In the genomic region with DNA sequence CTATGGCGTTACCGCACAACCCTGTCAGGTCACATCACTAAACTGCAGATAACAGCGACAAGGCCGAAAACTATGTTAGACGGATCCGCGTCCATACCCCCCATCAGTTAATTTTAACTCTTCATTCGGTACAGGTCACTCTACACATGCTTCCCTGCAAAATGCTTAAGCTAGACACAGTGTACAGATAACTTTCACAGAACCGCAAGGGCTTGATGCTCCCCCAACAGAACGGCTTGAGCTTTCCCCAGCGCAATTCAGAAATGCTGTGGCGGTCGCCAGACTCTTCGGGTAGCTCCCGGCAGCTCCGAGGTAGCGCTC, we compare ENCODE assay signal across 8 cellular contexts. TPM values are rescaled to one million over a fixed set of nuclear protein-coding genes. Genes with fewer than 3 reads are reported as not detected.
DNase-seq lines count a peak whose midpoint lies in the region; ATAC-seq and TF ChIP-seq lines count a peak whose summit lies in the region.

No MANE protein-coding gene starts in this region.

- H3K27ac Mint-ChIP-seq in chondrocyte (ENCODE audit: unreplicated experiment), result peak overlapping the region; percentile 58

- no peaks in the 10 kb centered on the region for H3K4me1 ChIP-seq in mucosa of stomach (ENCODE audit: control insufficient read depth, insufficient read depth, low read length)

- no peak for DNase-seq in GM12865 (ENCODE audit: low read depth)
- no peak for DNase-seq in chondrocyte (ENCODE audit: low spot score)
- DNase-seq in foreskin melanocyte, result no peak
- DNase-seq in putamen (ENCODE audit: low spot score), result no peak
- no peak for DNase-seq in DMS79 (lab: John Stamatoyannopoulos, UW)

- no peaks in the 10 kb centered on the region for H3K9me3 Mint-ChIP-seq in chondrocyte (ENCODE audit: low read depth)

- peak; percentile 29 for ATAC-seq in GM21737 (IDR thresholded peaks at IDR 0.05; ENCODE audit: unreplicated experiment)

- H3K27me3 Mint-ChIP-seq in chondrocyte (ENCODE audit: low read depth), result no peaks in the 10 kb centered on the region

- peaks cover 1% of the 10 kb centered on the region for H3K36me3 Mint-ChIP-seq in chondrocyte (ENCODE audit: low read depth)

- peak overlapping the region; percentile 95 for H3K9ac ChIP-seq in mucosa of stomach (ENCODE audit: low read length)

- TF ChIP-seq CTCF in GM12865 (IDR thresholded peaks at IDR 0.05; ENCODE audit: insufficient read depth, low read depth, low read length, missing control alignments), result no peak
- TF ChIP-seq CTCF in chondrocyte (IDR thresholded peaks at IDR 0.05), result no peak

- no peaks in the 10 kb centered on the region for H3K27me3 ChIP-seq in mucosa of stomach (ENCODE audit: control insufficient read depth, insufficient read depth, low read length)

- H3K4me1 Mint-ChIP-seq in chondrocyte (ENCODE audit: low read depth), result peaks cover 13% of the 10 kb centered on the region

- H3K27ac ChIP-seq in KOPT-K1 (ENCODE audit: low read depth, low read length, poor library complexity, severe bottlenecking), result peak overlapping the region; percentile 90

- H3K36me3 ChIP-seq in KOPT-K1 (ENCODE audit: insufficient read depth, low read length) (peaks cover 22% of the 10 kb centered on the region), mucosa of stomach (ENCODE audit: control insufficient read depth, insufficient read depth, low read length) (no peaks in the 10 kb centered on the region)

- H3K4me3 ChIP-seq in GM12865 (ENCODE audit: low read depth, low read length), result peak overlapping the region; percentile 90
- peak overlapping the region; percentile 33 for H3K4me3 ChIP-seq in mucosa of stomach (ENCODE audit: low read length)

- H3K9me3 ChIP-seq in KOPT-K1 (ENCODE audit: insufficient read depth, low read length, poor library complexity, severe bottlenecking) (no peaks in the 10 kb centered on the region), mucosa of stomach (ENCODE audit: control insufficient read depth, low read length) (no peaks in the 10 kb centered on the region)

- peak overlapping the region; percentile 90 for H3K4me3 Mint-ChIP-seq in chondrocyte (ENCODE audit: unreplicated experiment)

RNA-seq across cellular contexts. Expression of a gene that starts 0.3 kb away (rescaled TPM):
- 23.2 to 26.6 TPM (median 24.7 TPM) in 3 replicates for total RNA-seq in chondrocyte
